Comparison of ENCODE assay signal across 11 cellular contexts in genomic region chr17:76845524-76845923, GRCh38.
"Had no signal": no experiment of that assay in that cellular context is flagged by ENCODE, and none has a peak within 500 bp of the region (broad histone marks: within the 10 kb centered on the region; RNA-seq: fewer than 3 reads in every experiment).

No MANE protein-coding gene starts in this region.

- H3K4me3 ChIP-seq: breast epithelium, ovary, skin epidermis, thyroid gland had no signal

- ATAC-seq: foreskin keratinocyte, SK-N-SH treated with all-trans-retinoic acid at 6 μM for 48 hours had no signal

- H3K36me3 ChIP-seq: breast epithelium, ovary, thyroid gland had no signal

- H3K4me1 ChIP-seq: breast epithelium, foreskin keratinocyte, thyroid gland had no signal

- DNase-seq: activated effector memory CD4-positive, alpha-beta T cell treated with anti-CD3 and anti-CD28 coated beads, Interleukin-2, amount 50 U/mL, for 16 hours; activated T-cell treated with anti-CD3 and anti-CD28 coated beads, Interleukin-2, amount 50 U/mL, for 24 hours; endodermal cell; foreskin keratinocyte; mesenchymal stem cell; ovary; thyroid gland had no signal

- H3K9me3 ChIP-seq: breast epithelium, thyroid gland had no signal

- H3K27ac ChIP-seq: breast epithelium, foreskin keratinocyte, ovary, skin epidermis, thyroid gland had no signal

- FAIRE-seq: islet of Langerhans had no signal

- H3K27me3 ChIP-seq: ovary had no signal
